Comparison of ENCODE assay signal across 19 cellular contexts in genomic region chr13:45522571-45522970, GRCh38. TPM values are rescaled to one million over a fixed set of nuclear protein-coding genes. Genes with fewer than 3 reads are reported as not detected.
DNase-seq lines count a peak whose midpoint lies in the region; ATAC-seq and TF ChIP-seq lines count a peak whose summit lies in the region.
"Had no signal": no experiment of that assay in that cellular context is flagged by ENCODE, and none has a peak within 500 bp of the region (broad histone marks: within the 10 kb centered on the region; RNA-seq: fewer than 3 reads in every experiment).

No MANE protein-coding gene starts in this region.

- DNase-seq in CD4-positive, alpha-beta T cell, result no peak
- DNase-seq in GM23248, result peak; percentile 47
- peak; percentile 35 for DNase-seq in amniotic stem cell (lab: John Stamatoyannopoulos, UW)
- peak; percentile 39 for DNase-seq in iris pigment epithelial cell (ENCODE audit: low read depth)
- no peak for DNase-seq in nephron progenitor cell
- no peak for DNase-seq in left colon
- DNase-seq: activated CD8-positive, alpha-beta memory T cell treated with anti-CD3 and anti-CD28 coated beads for 24 hours; effector memory CD4-positive, alpha-beta T cell; H9; NCI-H1694 treated with DMSO at 0.1 percent for 48 hours; NCI-H82; stimulated activated CD4-positive, alpha-beta T cell treated with anti-CD3 and anti-CD28 coated beads, Interleukin-2, amount 100 ng/mL, for 24 hours had no signal

- H3K79me2 ChIP-seq in GM23248 (ENCODE audit: insufficient read depth), result peaks cover 38% of the 10 kb centered on the region
- H3K79me2 ChIP-seq: parathyroid adenoma had no signal

- H3K9me3 Mint-ChIP-seq in CD4-positive, alpha-beta T cell, result no peaks in the 10 kb centered on the region
- H3K9me3 Mint-ChIP-seq in nephron progenitor cell, result no peaks in the 10 kb centered on the region
- H3K9me3 Mint-ChIP-seq: H9; stimulated activated naive CD8-positive, alpha-beta T cell treated with anti-CD3 and anti-CD28 coated beads, Interleukin-15, Interleukin-2, amounts not matched to agents 100 ng/mL and 50 ng/mL, for 24 hours; T-helper 2 cell treated with Interferon-gamma antibody and Interleukin-4, amounts not matched to agents 5 μg/mL and 100 μg/mL, for 36 hours; WTC11 had no signal

- WGBS in GM23248 (ENCODE audit: low coverage in 1 of 2, low lambda C conversion rate in 2 of 2, missing lambda C conversion rate in 2 of 2), 2 experiments, result 51 to 56% methylated on average over 2 of the region's 2 CpGs

- H3K36me3 ChIP-seq in GM23248 (ENCODE audit: low read depth), result peaks cover 41% of the 10 kb centered on the region

- no peak for ATAC-seq in CD4-positive, alpha-beta T cell (ENCODE audit: poor library complexity)
- no peak for ATAC-seq in left colon
- no peak for ATAC-seq in HG02623 (IDR thresholded peaks at IDR 0.05; ENCODE audit: unreplicated experiment)
- ATAC-seq: WTC11 had no signal

- no peak overlapping the region for H2AFZ ChIP-seq in GM23248
- H2AFZ ChIP-seq: parathyroid adenoma had no signal

- no peak overlapping the region for H3K27ac ChIP-seq in CD4-positive, alpha-beta T cell (ENCODE audit: low read depth, low read length)
- peak overlapping the region; percentile 23; the same call in 1 of the 2 replicates for H3K27ac ChIP-seq in GM23248
- H3K27ac ChIP-seq: parathyroid adenoma, tibial nerve had no signal

- H3K9me2 ChIP-seq in GM23248 (ENCODE audit: insufficient read depth), result no peaks in the 10 kb centered on the region

- no peaks in the 10 kb centered on the region for H4K20me1 ChIP-seq in GM23248 (ENCODE audit: insufficient read depth)

- peaks cover 95% of the 10 kb centered on the region for H3K36me3 Mint-ChIP-seq in CD4-positive, alpha-beta T cell (ENCODE audit: low read depth)
- H3K36me3 Mint-ChIP-seq in nephron progenitor cell (ENCODE audit: low read depth), result peaks cover 64% of the 10 kb centered on the region

- H3K4me3 Mint-ChIP-seq in CD4-positive, alpha-beta T cell, result no peak overlapping the region
- H3K4me3 Mint-ChIP-seq in nephron progenitor cell, result no peak overlapping the region
- H3K4me3 Mint-ChIP-seq: H9; stimulated activated naive CD8-positive, alpha-beta T cell treated with anti-CD3 and anti-CD28 coated beads, Interleukin-15, Interleukin-2, amounts not matched to agents 100 ng/mL and 50 ng/mL, for 24 hours; T-helper 2 cell treated with Interferon-gamma antibody and Interleukin-4, amounts not matched to agents 5 μg/mL and 100 μg/mL, for 36 hours; WTC11 had no signal

- intact Hi-C loops in CD4-positive, alpha-beta T cell (cut with DNase I, micrococcal nuclease), result no loop called here
- intact Hi-C loops in left colon (cut with DNase I, micrococcal nuclease), result no loop called here

- CTCF ChIA-PET in CD4-positive, alpha-beta T cell (lab: Charles Lee), result interaction anchor here (0.8 kb wide), 1 partner anchor 8 kb away, joined by 3 read pairs; no protein-coding TSS in a partner anchor

- peaks cover 28% of the 10 kb centered on the region for H3K4me1 ChIP-seq in GM23248 (ENCODE audit: insufficient read depth)
- H3K4me1 ChIP-seq: parathyroid adenoma had no signal

- in situ Hi-C loops in GM23248 (cut with MboI), result no loop called here

- no peaks in the 10 kb centered on the region for H3K9me3 ChIP-seq in CD4-positive, alpha-beta T cell (ENCODE audit: control insufficient read depth, low read length)
- H3K9me3 ChIP-seq in GM23248 (ENCODE audit: low read depth), result no peaks in the 10 kb centered on the region
- H3K9me3 ChIP-seq: tibial nerve had no signal

- H3K4me3 ChIP-seq in GM23248, result no peak overlapping the region
- H3K4me3 ChIP-seq: lung, tibial nerve had no signal

- no peaks in the 10 kb centered on the region for H3K27me3 ChIP-seq in CD4-positive, alpha-beta T cell (ENCODE audit: control insufficient read depth, insufficient read depth, low read length)
- no peaks in the 10 kb centered on the region for H3K27me3 ChIP-seq in GM23248 (replicated peaks; ENCODE audit: insufficient read depth)
- H3K27me3 ChIP-seq: tibial nerve had no signal

- peaks cover 4% of the 10 kb centered on the region for H3K4me1 Mint-ChIP-seq in CD4-positive, alpha-beta T cell (ENCODE audit: low read depth)
- H3K4me1 Mint-ChIP-seq in nephron progenitor cell, result peaks cover 17% of the 10 kb centered on the region

- no peak for TF ChIP-seq CTCF in CD4-positive, alpha-beta T cell (IDR thresholded peaks at IDR 0.05)
- TF ChIP-seq CTCF in nephron progenitor cell (IDR thresholded peaks at IDR 0.05), result no peak

- H3F3A ChIP-seq in GM23248 (ENCODE audit: insufficient read depth), result peaks cover 31% of the 10 kb centered on the region

- peak overlapping the region; percentile 21 for H3K27ac Mint-ChIP-seq in CD4-positive, alpha-beta T cell
- H3K27ac Mint-ChIP-seq in nephron progenitor cell, result no peak overlapping the region
- H3K27ac Mint-ChIP-seq: H9; T-helper 2 cell treated with Interferon-gamma antibody and Interleukin-4, amounts not matched to agents 5 μg/mL and 100 μg/mL, for 36 hours; WTC11 had no signal

- no peak overlapping the region for H3K9ac ChIP-seq in GM23248
- H3K9ac ChIP-seq: parathyroid adenoma had no signal

- peak overlapping the region; percentile 25 for H3K4me2 ChIP-seq in GM23248 (ENCODE audit: unreplicated experiment)

- POLR2A ChIA-PET in CD4-positive, alpha-beta T cell (lab: Charles Lee), result no interaction called here

- no peaks in the 10 kb centered on the region for H3K27me3 Mint-ChIP-seq in CD4-positive, alpha-beta T cell
- H3K27me3 Mint-ChIP-seq in nephron progenitor cell (ENCODE audit: low read depth, poor library complexity), result peaks cover under 1% of the 10 kb centered on the region
- H3K27me3 Mint-ChIP-seq: stimulated activated naive CD8-positive, alpha-beta T cell treated with anti-CD3 and anti-CD28 coated beads, Interleukin-15, Interleukin-2, amounts not matched to agents 100 ng/mL and 50 ng/mL, for 24 hours had no signal

RNA-seq across cellular contexts. Expression of gene COG3, which starts 57.8 kb away (rescaled TPM):
- total RNA-seq in CD4-positive, alpha-beta T cell, result 10 to 100 TPM; 52.8 to 57.0 TPM
- total RNA-seq in GM23248 (2014; rRNA removed; shearing (Covaris generic)), result 17.9 and 26.7 TPM in 2 replicates
- polyA plus RNA-seq in GM23248 (2016; fragmentation: Nextera tagmentation; extraction: Ambion mirVana), result 16.6 and 19.3 TPM in 2 replicates
- total RNA-seq in left colon, result 10 to 100 TPM; 47.7 to 53.7 TPM

Comparison
In these comparisons a context has a peak if more than half of its experiments do, and no peak if none do; other contexts are left out.
1. DNase-seq: peak in GM23248 (single experiment), amniotic stem cell (single experiment) and iris pigment epithelial cell (single experiment); none in CD4-positive, alpha-beta T cell (0 of 10), nephron progenitor cell (single experiment) and left colon (0 of 2).